ENCODE assay signal across 8 cellular contexts in genomic region chr1:186828612-186829542, GRCh38. TPM values are rescaled to one million over a fixed set of nuclear protein-coding genes. Genes with fewer than 3 reads are reported as not detected.
DNase-seq lines count a peak whose midpoint lies in the region; TF ChIP-seq lines count a peak whose summit lies in the region.

Gene PLA2G4A, plus strand, starts transcription at chr1:186828949. Its CDS starts 25,406 bp downstream, at chr1:186854355.

- peak within 1 kb of the TSS; percentile 80 for H3K9ac ChIP-seq in MM.1S (ENCODE audit: low read length)

- whole genome bisulfite sequencing in ovary, 3 donors, result 0 to 4% (median 1%) methylated on average over 18 of the region's 18 CpGs

- peak within 1 kb of the TSS; percentile 82 for H2AFZ ChIP-seq in MM.1S (ENCODE audit: low read length)

- H3K4me3 Mint-ChIP-seq in activated CD4-positive, alpha-beta T cell treated with anti-CD3 and anti-CD28 coated beads, Interleukin-2, amount 10 ng/mL, durations not matched to agents 24 days and 14 days, result peak within 1 kb of the TSS; percentile 81
- peak within 1 kb of the TSS; percentile 78 for H3K4me3 Mint-ChIP-seq in activated T-helper 1 cell treated with anti-CD3 and anti-CD28 coated beads, Interleukin-12 subunit alpha, Interleukin-12 subunit beta, Interleukin-2, Interleukin-4 antibody, amounts not matched to agents 30 ng/mL and 10 ng/mL and 1 ng/mL, durations not matched to agents 14 hours and 24 hours and 36 hours

- peak within 1 kb of the TSS; percentile 80 for H3K27ac ChIP-seq in MM.1S (ENCODE audit: low read length)
- H3K27ac ChIP-seq in ovary, result peak within 1 kb of the TSS; percentile 36 to 58

- H3K9me3 Mint-ChIP-seq in activated CD4-positive, alpha-beta T cell treated with anti-CD3 and anti-CD28 coated beads, Interleukin-2, amount 10 ng/mL, durations not matched to agents 24 days and 14 days, result no peaks in the 10 kb centered on the region
- H3K9me3 Mint-ChIP-seq in activated T-helper 1 cell treated with anti-CD3 and anti-CD28 coated beads, Interleukin-12 subunit alpha, Interleukin-12 subunit beta, Interleukin-2, Interleukin-4 antibody, amounts not matched to agents 30 ng/mL and 10 ng/mL and 1 ng/mL, durations not matched to agents 14 hours and 24 hours and 36 hours, result no peaks in the 10 kb centered on the region

- peaks cover 7% of the 10 kb centered on the region for H3K4me1 Mint-ChIP-seq in activated CD4-positive, alpha-beta T cell treated with anti-CD3 and anti-CD28 coated beads, Interleukin-2, amount 10 ng/mL, durations not matched to agents 24 days and 14 days
- H3K4me1 Mint-ChIP-seq in activated T-helper 1 cell treated with anti-CD3 and anti-CD28 coated beads, Interleukin-12 subunit alpha, Interleukin-12 subunit beta, Interleukin-2, Interleukin-4 antibody, amounts not matched to agents 30 ng/mL and 10 ng/mL and 1 ng/mL, durations not matched to agents 14 hours and 24 hours and 36 hours (ENCODE audit: low read depth), result peaks cover 12% of the 10 kb centered on the region

- POLR2A ChIA-PET in HEK293T (lab: Yijun Ruan, JAX), result no interaction called here

- H3K9me3 ChIP-seq in MM.1S (replicated peaks; ENCODE audit: insufficient read depth, low read length) (no peaks in the 10 kb centered on the region), ovary (no peaks in the 10 kb centered on the region)

- H3K27ac Mint-ChIP-seq in activated CD4-positive, alpha-beta T cell treated with anti-CD3 and anti-CD28 coated beads, Interleukin-2, amount 10 ng/mL, durations not matched to agents 24 days and 14 days, result no peak within 1 kb of the TSS
- H3K27ac Mint-ChIP-seq in activated T-helper 1 cell treated with anti-CD3 and anti-CD28 coated beads, Interleukin-12 subunit alpha, Interleukin-12 subunit beta, Interleukin-2, Interleukin-4 antibody, amounts not matched to agents 30 ng/mL and 10 ng/mL and 1 ng/mL, durations not matched to agents 14 hours and 24 hours and 36 hours, result no peak within 1 kb of the TSS

- intact Hi-C loops in activated CD4-positive, alpha-beta T cell treated with anti-CD3 and anti-CD28 coated beads, Interleukin-2, amount 10 ng/mL, durations not matched to agents 24 days and 14 days (cut with micrococcal nuclease), result no loop called here
- intact Hi-C loops in activated T-helper 1 cell treated with anti-CD3 and anti-CD28 coated beads, Interleukin-12 subunit alpha, Interleukin-12 subunit beta, Interleukin-2, Interleukin-4 antibody, amounts not matched to agents 30 ng/mL and 10 ng/mL and 1 ng/mL, durations not matched to agents 14 hours and 24 hours and 36 hours (cut with micrococcal nuclease), result no loop called here
- intact Hi-C loops in ovary (cut with DNase I), result no loop called here

- H4K20me1 ChIP-seq in MM.1S (ENCODE audit: insufficient read depth, low read length), result no peaks in the 10 kb centered on the region

- peaks cover 27% of the 10 kb centered on the region for H3K27me3 Mint-ChIP-seq in activated CD4-positive, alpha-beta T cell treated with anti-CD3 and anti-CD28 coated beads, Interleukin-2, amount 10 ng/mL, durations not matched to agents 24 days and 14 days
- peaks cover 37% of the 10 kb centered on the region for H3K27me3 Mint-ChIP-seq in activated T-helper 1 cell treated with anti-CD3 and anti-CD28 coated beads, Interleukin-12 subunit alpha, Interleukin-12 subunit beta, Interleukin-2, Interleukin-4 antibody, amounts not matched to agents 30 ng/mL and 10 ng/mL and 1 ng/mL, durations not matched to agents 14 hours and 24 hours and 36 hours (ENCODE audit: insufficient read depth)

- H3K4me2 ChIP-seq in MM.1S (ENCODE audit: low read depth, low read length), result peak within 1 kb of the TSS; percentile 59

- H3K4me3 ChIP-seq in MM.1S (ENCODE audit: low read length) (peak within 1 kb of the TSS; percentile 74), ovary (peak within 1 kb of the TSS; percentile 42)

- H3K36me3 Mint-ChIP-seq in activated CD4-positive, alpha-beta T cell treated with anti-CD3 and anti-CD28 coated beads, Interleukin-2, amount 10 ng/mL, durations not matched to agents 24 days and 14 days (ENCODE audit: low read depth), result no peaks in the 10 kb centered on the region
- H3K36me3 Mint-ChIP-seq in activated T-helper 1 cell treated with anti-CD3 and anti-CD28 coated beads, Interleukin-12 subunit alpha, Interleukin-12 subunit beta, Interleukin-2, Interleukin-4 antibody, amounts not matched to agents 30 ng/mL and 10 ng/mL and 1 ng/mL, durations not matched to agents 14 hours and 24 hours and 36 hours (ENCODE audit: low read depth), result no peaks in the 10 kb centered on the region

- peaks cover 11% of the 10 kb centered on the region; the same call in 1 of the 2 replicates for H3K4me1 ChIP-seq in MM.1S (ENCODE audit: low read length)
- no peaks in the 10 kb centered on the region for H3K4me1 ChIP-seq in ovary (ENCODE audit: insufficient read depth)

- H3K27me3 ChIP-seq in MM.1S (replicated peaks; ENCODE audit: insufficient read depth, low read length) (no peaks in the 10 kb centered on the region), ovary (no peaks in the 10 kb centered on the region)

- H3K79me2 ChIP-seq in MM.1S (ENCODE audit: low read length), result peaks cover 33% of the 10 kb centered on the region

- no peak for TF ChIP-seq CTCF in MM.1S (IDR thresholded peaks at IDR 0.05; ENCODE audit: low read length)
- no peak for TF ChIP-seq CTCF in ovary (IDR thresholded peaks at IDR 0.05)

- peak; percentile 64 for DNase-seq in activated CD4-positive, alpha-beta T cell treated with anti-CD3 and anti-CD28 coated beads, Interleukin-2, amount 10 ng/mL, durations not matched to agents 24 days and 14 days
- DNase-seq in activated CD4-positive, alpha-beta T cell treated with anti-CD3 and anti-CD28 coated beads for 4 hours, result no peak
- DNase-seq in HEK293T (ENCODE audit: extremely low spot score) (peak; percentile 66), MM.1S (peak; percentile 84), glomerular visceral epithelial cell (ENCODE audit: extremely low spot score) (peak; percentile 59), ovary (peak; percentile 19 to 49 (median 21)), occipital lobe (lab: John Stamatoyannopoulos, UW) (no peak)
- DNase-seq in activated T-helper 1 cell treated with anti-CD3 and anti-CD28 coated beads, Interleukin-12 subunit alpha, Interleukin-12 subunit beta, Interleukin-2, Interleukin-4 antibody, amounts not matched to agents 30 ng/mL and 10 ng/mL and 1 ng/mL, durations not matched to agents 14 hours and 24 hours and 36 hours (ENCODE audit: low spot score), result no peak

- no peaks in the 10 kb centered on the region for H3K9me2 ChIP-seq in MM.1S (replicated peaks; ENCODE audit: insufficient read depth, low read length)

- H3K36me3 ChIP-seq in MM.1S (replicated peaks; ENCODE audit: insufficient read depth, low read length) (no peaks in the 10 kb centered on the region), ovary (no peaks in the 10 kb centered on the region)

- no peak for TF ChIP-seq POLR2A in ovary (IDR thresholded peaks at IDR 0.05)

- TF ChIP-seq EP300 in ovary (IDR thresholded peaks at IDR 0.05), result no peak

- CTCF ChIA-PET in HEK293T (lab: Yijun Ruan, JAX), result no interaction called here

- peaks cover 14% of the 10 kb centered on the region for H3F3A ChIP-seq in MM.1S (ENCODE audit: insufficient read depth, low read length)

TF ChIP-seq in HEK293T, 16 proteins besides CTCF, POLR2A, EP300 and RAD21:
- TF ChIP-seq PKNOX1 (IDR thresholded peaks at IDR 0.05), result no peak
- TF ChIP-seq L3MBTL2 (conservative IDR thresholded peaks at IDR 0.05), result peak; percentile 91
- TF ChIP-seq ZNF384 (IDR thresholded peaks at IDR 0.05), result no peak

RNA-seq across cellular contexts. Expression of gene PLA2G4A, which starts in this region (rescaled TPM):
- 0.28 and 0.44 TPM in 2 replicates for total RNA-seq in activated CD4-positive, alpha-beta T cell treated with anti-CD3 and anti-CD28 coated beads, Interleukin-2, amount 10 ng/mL, durations not matched to agents 24 days and 14 days
- total RNA-seq in activated T-helper 1 cell treated with anti-CD3 and anti-CD28 coated beads, Interleukin-12 subunit alpha, Interleukin-12 subunit beta, Interleukin-2, Interleukin-4 antibody, amounts not matched to agents 30 ng/mL and 10 ng/mL and 1 ng/mL, durations not matched to agents 14 hours and 24 hours and 36 hours, result 0.20 and 0.21 TPM in 2 replicates
- total RNA-seq in ovary (10 to 100 TPM in 3 of 7 donors, 1 to 10 TPM in 4; 3.9 to 19.0 (median 9.9) TPM), occipital lobe (2.3 TPM)
- polyA plus RNA-seq in ovary, result 1 to 10 TPM; 1.7 to 5.7 TPM

Comparison
In these comparisons a context has a peak if more than half of its experiments do, and no peak if none do; other contexts are left out.
1. Peak in DNase-seq in activated CD4-positive, alpha-beta T cell treated with anti-CD3 and anti-CD28 coated beads, Interleukin-2, amount 10 ng/mL, durations not matched to agents 24 days and 14 days; RNA of the gene not detected or under 1 TPM.
2. DNase-seq: peak in HEK293T (single experiment), MM.1S (single experiment), glomerular visceral epithelial cell (single experiment) and ovary (5 of 5); none in activated CD4-positive, alpha-beta T cell treated with anti-CD3 and anti-CD28 coated beads for 4 hours (0 of 2), activated T-helper 1 cell treated with anti-CD3 and anti-CD28 coated beads, Interleukin-12 subunit alpha, Interleukin-12 subunit beta, Interleukin-2, Interleukin-4 antibody, amounts not matched to agents 30 ng/mL and 10 ng/mL and 1 ng/mL, durations not matched to agents 14 hours and 24 hours and 36 hours (single experiment) and occipital lobe (single experiment).